In genomic region chr14:72892103-72892878, GRCh38 we compare ENCODE assay signal across 8 cellular contexts. TPM values are rescaled to one million over a fixed set of nuclear protein-coding genes. Genes with fewer than 3 reads are reported as not detected.
DNase-seq lines count a peak whose midpoint lies in the region; ATAC-seq, FAIRE-seq and TF ChIP-seq lines count a peak whose summit lies in the region.

No MANE protein-coding gene starts in this region.

- no peak for TF ChIP-seq POLR2A in spleen (IDR thresholded peaks at IDR 0.05)

- H3K4me1 ChIP-seq in adipocyte (ENCODE audit: control insufficient read depth, insufficient read depth, low read length) = peaks cover 27% of the 10 kb centered on the region
- H3K4me1 ChIP-seq in spleen = peaks cover 11 to 40% (median 27%) of the 10 kb centered on the region in 6 donors

- H3K27me3 ChIP-seq in adipocyte (replicated peaks; ENCODE audit: control insufficient read depth, insufficient read depth, low read length) (no peaks in the 10 kb centered on the region), spleen (replicated peaks in 1 of 7) (peaks cover 0 to 70% (median 22%) of the 10 kb centered on the region in 7 donors)

- peak overlapping the region; percentile 98 for H3K4me3 ChIP-seq in adipocyte (ENCODE audit: low read length)
- peak overlapping the region; percentile 68 to 97 (median 91) for H3K4me3 ChIP-seq in spleen

- ATAC-seq in GM21529 (IDR thresholded peaks at IDR 0.05; ENCODE audit: unreplicated experiment) (no peak), HG03139 (IDR thresholded peaks at IDR 0.05; ENCODE audit: unreplicated experiment) (no peak)

- H3K36me3 ChIP-seq in adipocyte (ENCODE audit: control insufficient read depth, insufficient read depth, low read length, severe bottlenecking) = no peaks in the 10 kb centered on the region
- no peaks in the 10 kb centered on the region for H3K36me3 ChIP-seq in spleen

- WGBS in spleen, 5 donors = 0 to 1% (median 1%) methylated on average over 39 to 47 of the region's 47 CpGs

- H3K9ac ChIP-seq in adipocyte (ENCODE audit: low read length) = peak overlapping the region; percentile 46

- H3K9me3 ChIP-seq in adipocyte (ENCODE audit: control insufficient read depth, low read length) (no peaks in the 10 kb centered on the region), spleen (no peaks in the 10 kb centered on the region)

- no peak for FAIRE-seq in RCC 7860 (lab: Jason Lieb, UNC)

- H3K27ac ChIP-seq in spleen = no peak overlapping the region

- TF ChIP-seq CTCF in spleen (IDR thresholded peaks at IDR 0.05 in 8 of 11, conservative IDR thresholded peaks at IDR 0.05 in 3 of 11) = no peak

- DNase-seq in GM03348 (ENCODE audit: low spot score) = peak; percentile 40
- peak; percentile 46 for DNase-seq in NCI-H69 (lab: John Stamatoyannopoulos, UW)
- DNase-seq in adipocyte (ENCODE audit: low read depth) = peak; percentile 63
- peak; percentile 17 for DNase-seq in iPS-NIHi11 (ENCODE audit: low spot score)
- no peak for DNase-seq in spleen
- no peak for DNase-seq in RCC 7860 (ENCODE audit: low spot score)

- intact Hi-C loops in spleen (cut with DNase I; ENCODE audit: low total_unique reads) = loop anchor here (10.0 kb wide), 1 partner anchor 277 kb away; no protein-coding TSS in a partner anchor

RNA-seq across cellular contexts. Expression of gene DPF3, which starts 1.6 kb away (rescaled TPM):
- total RNA-seq in spleen = 1 to 10 TPM; 2.5 to 8.9 (median 3.5) TPM
- polyA plus RNA-seq in spleen = 1 to 10 TPM in 2 of 3 donors, under 1 TPM in 1; 0.76 to 1.2 (median 1.1) TPM

RNA-seq across cellular contexts. Expression of gene DCAF4, which starts 34.0 kb away (rescaled TPM):
- 10 to 100 TPM; 10.3 to 25.0 (median 14.1) TPM for total RNA-seq in spleen
- polyA plus RNA-seq in spleen = 10 to 100 TPM in 1 of 3 donors, 1 to 10 TPM in 2; 7.7 to 10.6 (median 7.8) TPM

Comparison
In these comparisons a context has a peak if more than half of its experiments do, and no peak if none do; other contexts are left out.
1. DNase-seq: peak in GM03348 (single experiment), NCI-H69 (single experiment), adipocyte (single experiment) and iPS-NIHi11 (single experiment); none in spleen (single experiment) and RCC 7860 (single experiment).